Comparison of ENCODE assay signal across 24 cellular contexts in genomic region chr9:130430232-130430631, GRCh38. TPM values are rescaled to one million over a fixed set of nuclear protein-coding genes. Genes with fewer than 3 reads are reported as not detected.
DNase-seq lines count a peak whose midpoint lies in the region; ATAC-seq, FAIRE-seq and TF ChIP-seq lines count a peak whose summit lies in the region.
"Had no signal": no experiment of that assay in that cellular context is flagged by ENCODE, and none has a peak within 500 bp of the region (broad histone marks: within the 10 kb centered on the region; RNA-seq: fewer than 3 reads in every experiment).

No MANE protein-coding gene starts in this region.

- H3K27me3 ChIP-seq in right cardiac atrium (ENCODE audit: control insufficient read depth, insufficient read depth) = no peaks in the 10 kb centered on the region
- H3K27me3 ChIP-seq in H1 (replicated peaks in 1 of 4; ENCODE audit: control insufficient read depth in 3 of 4, extremely low read depth in 1 of 4, insufficient read depth in 3 of 4, low read length in 3 of 4) = peaks cover 1 to 27% (median 20%) of the 10 kb centered on the region in 4 experiments; a peak in 6 of 7 replicates
- H3K27me3 ChIP-seq in breast epithelium = peaks cover 0 to 28% of the 10 kb centered on the region in 2 donors
- H3K27me3 ChIP-seq: BE2C had no signal

- H3K9me3 ChIP-seq in right cardiac atrium (ENCODE audit: control insufficient read depth, low read length) = no peaks in the 10 kb centered on the region
- no peaks in the 10 kb centered on the region for H3K9me3 ChIP-seq in H1 (ENCODE audit: insufficient read depth in 2 of 2, low read depth in 1 of 2, low read length in 1 of 2)
- H3K9me3 ChIP-seq in breast epithelium = peaks cover 9 to 11% of the 10 kb centered on the region in 2 donors
- H3K9me3 ChIP-seq: BE2C had no signal

- no peak overlapping the region; the same call in 1 of the 2 replicates for H2AK5ac ChIP-seq in H1 (ENCODE audit: low read depth, low read length)

- in situ Hi-C loops in G401 (cut with HindIII; ENCODE audit: low sequenced_read_pairs) = no loop called here

- POLR2A ChIA-PET in H1 (lab: Charles Lee; ENCODE audit: partially characterized antibody) = interaction anchor here (1.4 kb wide), 1 partner anchor 19 kb away, joined by 6 read pairs; no protein-coding TSS in a partner anchor

- no peak overlapping the region for H3K23ac ChIP-seq in H1 (ENCODE audit: insufficient read length)

- H3K79me2 ChIP-seq in H1 (ENCODE audit: control insufficient read depth in 1 of 2, insufficient read depth in 2 of 2, low read length in 2 of 2) = no peaks in the 10 kb centered on the region

- no peak overlapping the region for H4K91ac ChIP-seq in H1 (replicated peaks; ENCODE audit: insufficient read length, low read length)

- H3K14ac ChIP-seq in H1 (ENCODE audit: insufficient read length) = no peak overlapping the region

- H3K18ac ChIP-seq in H1 (ENCODE audit: extremely low read depth, low read length) = no peak overlapping the region

- no peak overlapping the region for H2BK20ac ChIP-seq in H1 (ENCODE audit: low read length)

- H2AFZ ChIP-seq in H1 (ENCODE audit: low read length) = no peak overlapping the region
- H2AFZ ChIP-seq: GM23338 had no signal

- no peak for FAIRE-seq in H1 (lab: Jason Lieb, UNC)
- FAIRE-seq: A204.1, D721Med, GM12891, GM18507 had no signal

- H3K4me3 ChIP-seq in right cardiac atrium (ENCODE audit: low read length) (no peak overlapping the region), H1 (ENCODE audit: extremely low read depth in 1 of 4, insufficient read depth in 2 of 4, low read depth in 3 of 4, low read length in 4 of 4) (no peak overlapping the region), breast epithelium (no peak overlapping the region)
- H3K4me3 ChIP-seq: BLaER1 treated with 17β-estradiol and CSF1 and Interleukin-3, amounts not matched to agents 10 nM and 100 nM; GM23338 had no signal

- TF ChIP-seq POLR2A in H1 (IDR thresholded peaks at IDR 0.05; ENCODE audit: control extremely low read depth in 1 of 2, low read depth in 2 of 2, low read length in 2 of 2) = no peak
- TF ChIP-seq POLR2A in breast epithelium (IDR thresholded peaks at IDR 0.05) = no peak

- no peaks in the 10 kb centered on the region for H4K20me1 ChIP-seq in H1 (replicated peaks in 1 of 2; ENCODE audit: control insufficient read depth in 1 of 2, insufficient read depth in 2 of 2, low read length in 2 of 2)
- H4K20me1 ChIP-seq: BLaER1 treated with 17β-estradiol and CSF1 and Interleukin-3, amounts not matched to agents 10 nM and 100 nM had no signal

- H2BK12ac ChIP-seq in H1 (ENCODE audit: low read depth, low read length) = 0 out of 2 replicates have a peak overlapping the region, but pooled peaks have one; percentile 23

- H3K36me3 Mint-ChIP-seq in type B pancreatic cell = no peaks in the 10 kb centered on the region
- H3K36me3 Mint-ChIP-seq: CD14-positive monocyte; CD8-positive, alpha-beta memory T cell had no signal

- H4K5ac ChIP-seq in H1 (ENCODE audit: insufficient read length, low read depth, low read length) = no peak overlapping the region

- TF ChIP-seq EP300 in H1 (IDR thresholded peaks at IDR 0.05; ENCODE audit: borderline replicate concordance in 1 of 2, low read depth in 2 of 2, low read length in 2 of 2) = no peak

- no peak overlapping the region for H3K56ac ChIP-seq in H1 (replicated peaks; ENCODE audit: insufficient read length, low read depth, low read length)

- peak overlapping the region; percentile 67 for H3K27ac Mint-ChIP-seq in type B pancreatic cell
- H3K27ac Mint-ChIP-seq: CD14-positive monocyte; CD4-positive, alpha-beta T cell; CD8-positive, alpha-beta memory T cell; GM23338 had no signal

- H3K36me3 ChIP-seq in H1 (ENCODE audit: control insufficient read depth in 2 of 4, insufficient read depth in 4 of 4, low read length in 3 of 4) (no peaks in the 10 kb centered on the region), breast epithelium (no peaks in the 10 kb centered on the region)
- H3K36me3 ChIP-seq: BE2C; BLaER1 treated with 17β-estradiol and CSF1 and Interleukin-3, amounts not matched to agents 10 nM and 100 nM had no signal

- H3K4me3 Mint-ChIP-seq in type B pancreatic cell = no peak overlapping the region
- H3K4me3 Mint-ChIP-seq: CD4-positive, alpha-beta T cell; CD8-positive, alpha-beta memory T cell; GM23338 had no signal

- H2BK5ac ChIP-seq in H1 (ENCODE audit: low read depth, low read length) = no peak overlapping the region; the same call in 1 of the 2 replicates

- no peak overlapping the region for H3K4me2 ChIP-seq in H1 (ENCODE audit: insufficient read depth in 1 of 2, low read depth in 2 of 2, low read length in 2 of 2)
- H3K4me2 ChIP-seq: BLaER1 treated with 17β-estradiol and CSF1 and Interleukin-3, amounts not matched to agents 10 nM and 100 nM; GM23338 had no signal

- CTCF ChIA-PET in H1 (lab: Charles Lee; ENCODE audit: partially characterized antibody) = interaction anchor here (0.7 to 2.4 kb wide), 3 partner anchors 10 to 18 kb away, joined by 3 to 10 read pairs (median 3); no protein-coding TSS in a partner anchor

- H3K9me3 Mint-ChIP-seq in type B pancreatic cell = no peaks in the 10 kb centered on the region
- H3K9me3 Mint-ChIP-seq: CD4-positive, alpha-beta T cell; GM23338 had no signal

- peaks cover 32% of the 10 kb centered on the region for H3K27me3 Mint-ChIP-seq in type B pancreatic cell

- no peak overlapping the region for H2BK120ac ChIP-seq in H1 (replicated peaks; ENCODE audit: low read depth, low read length)

- no peak for ATAC-seq in right cardiac atrium
- ATAC-seq: GM23338 had no signal

- H3K79me1 ChIP-seq in H1 (ENCODE audit: low read depth, low read length) = no peaks in the 10 kb centered on the region

- no peak overlapping the region for H2BK15ac ChIP-seq in H1 (ENCODE audit: low read length)

- H3K4me1 ChIP-seq in right cardiac atrium (ENCODE audit: control insufficient read depth, insufficient read depth, low read length) (no peaks in the 10 kb centered on the region), H1 (replicated peaks in 1 of 4; ENCODE audit: control insufficient read depth in 3 of 4, insufficient read depth in 4 of 4, low read length in 3 of 4) (peaks cover 0 to 22% (median 11%) of the 10 kb centered on the region in 4 experiments; a peak in 6 of 7 replicates), breast epithelium (peaks cover 0 to 9% of the 10 kb centered on the region in 2 donors)

- H3K4ac ChIP-seq in H1 (replicated peaks; ENCODE audit: insufficient read length, low read depth, low read length) = no peak overlapping the region

- H3K9ac ChIP-seq in H1 (replicated peaks in 1 of 4; ENCODE audit: extremely low read depth in 1 of 4, low read depth in 3 of 4, low read length in 3 of 4) = no peak overlapping the region
- H3K9ac ChIP-seq: BLaER1 treated with 17β-estradiol and CSF1 and Interleukin-3, amounts not matched to agents 10 nM and 100 nM had no signal

- H3K4me1 Mint-ChIP-seq in type B pancreatic cell (ENCODE audit: unreplicated experiment) = peaks cover 5% of the 10 kb centered on the region

- no peak overlapping the region for H3K27ac ChIP-seq in right cardiac atrium (ENCODE audit: low read length)
- H3K27ac ChIP-seq in H1 (ENCODE audit: low read depth, low read length) = no peak overlapping the region
- no peak overlapping the region for H3K27ac ChIP-seq in breast epithelium
- H3K27ac ChIP-seq: 22Rv1; BLaER1 treated with 17β-estradiol and CSF1 and Interleukin-3, amounts not matched to agents 10 nM and 100 nM had no signal

- peaks cover 8% of the 10 kb centered on the region for H3K23me2 ChIP-seq in H1 (ENCODE audit: low read depth, low read length)

- 94% methylated on average over 18 of the region's 18 CpGs for WGBS in right cardiac atrium
- 86% methylated on average over 18 of the region's 18 CpGs; no CpG with 5 or more reads in 1 of the 2 experiments for WGBS in H1 (ENCODE audit: extremely low coverage in 1 of 2, insufficient coverage in 1 of 2, insufficient read length in 1 of 2, insufficient replicate concordance in 2 of 2, low coverage in 1 of 2, low lambda C conversion rate in 2 of 2, missing lambda C conversion rate in 1 of 2), 2 experiments

- no peak for TF ChIP-seq RAD21 in H1 (IDR thresholded peaks at IDR 0.05 in 1 of 2, conservative IDR thresholded peaks at IDR 0.05 in 1 of 2; ENCODE audit: low read depth in 2 of 2, low read length in 2 of 2)

- intact Hi-C loops in right cardiac atrium (cut with DNase I) (no loop called here), cardiac septum (cut with DNase I) (no loop called here), breast epithelium (cut with DNase I; ENCODE audit: low total_unique reads) (no loop called here)

- peak; percentile 25 for DNase-seq in DMS53 (lab: John Stamatoyannopoulos, UW)
- DNase-seq in DMS53 treated with DMSO at 0.1 percent for 48 hours (lab: John Stamatoyannopoulos, UW; ENCODE audit: unreplicated experiment) = no peak
- DNase-seq in right cardiac atrium = peak in 2 of 3 donors; percentile 30 to 40
- no peak for DNase-seq in cardiac septum (ENCODE audit: low spot score)
- no peak for DNase-seq in H1 (ENCODE audit: low read depth in 1 of 2, low spot score in 2 of 2)
- DNase-seq in type B pancreatic cell (ENCODE audit: extremely low spot score, unreplicated experiment) = no peak
- no peak for DNase-seq in G401 (ENCODE audit: low spot score)
- no peak for DNase-seq in breast epithelium (ENCODE audit: low spot score in 2 of 2)
- DNase-seq: AML-193; BE2C; CD4-positive, alpha-beta T cell; CD8-positive, alpha-beta memory T cell; DMS 273 treated with DMSO at 0.1 percent for 48 hours; DND-41; GDM1; HCEC 1CT had no signal

- no peak for TF ChIP-seq CTCF in H1 (IDR thresholded peaks at IDR 0.05; ENCODE audit: control extremely low read depth in 1 of 3, insufficient read depth in 1 of 3, low read depth in 1 of 3, low read length in 3 of 3)
- TF ChIP-seq CTCF in type B pancreatic cell (conservative IDR thresholded peaks at IDR 0.05) = no peak
- no peak for TF ChIP-seq CTCF in breast epithelium (IDR thresholded peaks at IDR 0.05)

- H4K8ac ChIP-seq in H1 (ENCODE audit: extremely low read depth, insufficient read depth, low read length) = no peak overlapping the region

TF ChIP-seq in H1, 55 proteins besides CTCF, POLR2A, EP300 and RAD21 (continues in another document):
- no peak for TF ChIP-seq KDM1A (IDR thresholded peaks at IDR 0.05; ENCODE audit: borderline replicate concordance, low read length)

RNA-seq across cellular contexts. Expression of gene ASS1, which starts 14.5 kb away (rescaled TPM):
- total RNA-seq in right cardiac atrium (10 to 100 TPM; 37.6 to 88.3 (median 52.9) TPM), cardiac septum (53.7 TPM), type B pancreatic cell (ENCODE audit: low replicate concordance) (29.1 and 80.1 TPM in 2 replicates), breast epithelium (100 to 1,000 TPM; 167 to 514 (median 190) TPM)
- polyA plus RNA-seq in right cardiac atrium (77.8 TPM), H1 (2011; rRNA removed) (296 and 298 TPM in 2 replicates)
- total RNA-seq in H1 (2021; fragmentation: NEBNext Ultra II Directional; extraction: Animal tissue kit (Norgen Biotek cat#: 25700)) = 108 and 116 TPM in 2 replicates
- 326 TPM for polyA plus RNA-seq in H1 (2011; cell fraction: cytosol; rRNA removed)
- polyA plus RNA-seq in H1 (2011; cell fraction: nucleus; rRNA removed) = 280 TPM
- 240 to 283 TPM (median 268 TPM) in 4 replicates for polyA plus RNA-seq in H1 (2012, experiment 1 of 2)
- 287 TPM for polyA plus RNA-seq in H1 (2012, experiment 2 of 2)
- polyA plus RNA-seq in H1 (2013, experiment 1 of 2) = 64.1 TPM
- 63.0 TPM for polyA plus RNA-seq in H1 (2013, experiment 2 of 2)
- 172 and 229 TPM in 2 replicates for polyA minus RNA-seq in H1 (2011; rRNA and poly(A)+ RNA removed)
- 85.1 TPM for polyA minus RNA-seq in H1 (2011; cell fraction: cytosol; rRNA and poly(A)+ RNA removed)
- polyA minus RNA-seq in H1 (2011; cell fraction: nucleus; rRNA and poly(A)+ RNA removed) = 55.6 TPM
- 0.31 and 2.8 TPM in 2 replicates for total RNA-seq in G401 (2014; rRNA removed; shearing (Covaris generic))
- total RNA-seq: CD4-positive, alpha-beta T cell had no signal
- polyA plus RNA-seq: CD14-positive monocyte; CD8-positive, alpha-beta memory T cell had no signal

Comparison
In these comparisons a context has a peak if more than half of its experiments do, and no peak if none do; other contexts are left out.
1. DNase-seq: peak in DMS53 (single experiment) and right cardiac atrium (2 of 3); none in DMS53 treated with DMSO at 0.1 percent for 48 hours (single experiment), cardiac septum (single experiment), H1 (0 of 2), type B pancreatic cell (single experiment), G401 (single experiment) and breast epithelium (0 of 2).